ENCODE assay signal across 1 cellular context in the genomic region with DNA sequence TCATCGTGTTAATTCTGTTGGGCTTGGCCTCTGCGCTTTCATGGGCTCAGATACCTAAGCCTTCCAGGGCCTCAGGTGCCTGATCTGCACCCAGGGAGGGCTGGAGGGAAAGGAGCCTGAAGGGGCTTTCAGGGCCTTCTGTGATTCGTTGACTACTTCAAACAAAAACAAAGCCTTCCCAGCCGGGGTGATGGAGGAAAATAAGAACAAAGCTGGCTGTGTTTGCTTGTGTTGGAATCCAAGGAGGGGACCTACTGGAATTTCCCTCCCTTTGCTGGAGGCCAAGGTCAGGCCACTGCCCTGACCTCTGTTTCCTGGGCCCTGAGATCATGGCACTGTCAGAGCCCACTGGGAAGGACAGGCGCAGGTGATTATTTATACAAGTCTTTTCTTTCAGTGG.
TF ChIP-seq lines count a peak whose summit lies in the region.

No MANE protein-coding gene starts in this region.

TF ChIP-seq in HepG2, 621 proteins besides CTCF, POLR2A, EP300 and RAD21 (continued from another document and continues in another):
- TF ChIP-seq DZIP1 (CRISPR knock-in tag; IDR thresholded peaks at IDR 0.05), result no peak
- TF ChIP-seq PLRG1 (conservative IDR thresholded peaks at IDR 0.05), result no peak
- no peak for TF ChIP-seq ZNF883 (CRISPR knock-in tag; IDR thresholded peaks at IDR 0.05; ENCODE audit: not compliant biosample characterization)
- TF ChIP-seq ZBTB7A (CRISPR knock-in tag; IDR thresholded peaks at IDR 0.05), result no peak
- no peak for TF ChIP-seq ZNF564 (CRISPR knock-in tag; IDR thresholded peaks at IDR 0.05)
- TF ChIP-seq, protein P1, sequence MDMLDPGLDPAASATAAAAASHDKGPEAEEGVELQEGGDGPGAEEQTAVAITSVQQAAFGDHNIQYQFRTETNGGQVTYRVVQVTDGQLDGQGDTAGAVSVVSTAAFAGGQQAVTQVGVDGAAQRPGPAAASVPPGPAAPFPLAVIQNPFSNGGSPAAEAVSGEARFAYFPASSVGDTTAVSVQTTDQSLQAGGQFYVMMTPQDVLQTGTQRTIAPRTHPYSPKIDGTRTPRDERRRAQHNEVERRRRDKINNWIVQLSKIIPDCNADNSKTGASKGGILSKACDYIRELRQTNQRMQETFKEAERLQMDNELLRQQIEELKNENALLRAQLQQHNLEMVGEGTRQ (IDR thresholded peaks at IDR 0.05; ENCODE audit: low read depth, low read length), result no peak
- TF ChIP-seq, protein P1 (CRISPR knock-in tag; IDR thresholded peaks at IDR 0.05; ENCODE audit: borderline replicate concordance), result no peak
- TF ChIP-seq ZNF124 (CRISPR knock-in tag; IDR thresholded peaks at IDR 0.05), result peak; percentile 21; the same call in 1 of the 2 replicates
- TF ChIP-seq ZNF503 (CRISPR knock-in tag; IDR thresholded peaks at IDR 0.05), result peak; percentile 53; the same call in 1 of the 2 replicates
- TF ChIP-seq MIER3 (CRISPR knock-in tag; IDR thresholded peaks at IDR 0.05; ENCODE audit: borderline replicate concordance), result 0 out of 2 replicates have a peak, but pooled peaks have one; percentile 33
- TF ChIP-seq ZNF773 (CRISPR knock-in tag; IDR thresholded peaks at IDR 0.05; ENCODE audit: borderline replicate concordance), result no peak
- TF ChIP-seq ZBTB42 (CRISPR knock-in tag; IDR thresholded peaks at IDR 0.05), result no peak
- TF ChIP-seq, protein P2, sequence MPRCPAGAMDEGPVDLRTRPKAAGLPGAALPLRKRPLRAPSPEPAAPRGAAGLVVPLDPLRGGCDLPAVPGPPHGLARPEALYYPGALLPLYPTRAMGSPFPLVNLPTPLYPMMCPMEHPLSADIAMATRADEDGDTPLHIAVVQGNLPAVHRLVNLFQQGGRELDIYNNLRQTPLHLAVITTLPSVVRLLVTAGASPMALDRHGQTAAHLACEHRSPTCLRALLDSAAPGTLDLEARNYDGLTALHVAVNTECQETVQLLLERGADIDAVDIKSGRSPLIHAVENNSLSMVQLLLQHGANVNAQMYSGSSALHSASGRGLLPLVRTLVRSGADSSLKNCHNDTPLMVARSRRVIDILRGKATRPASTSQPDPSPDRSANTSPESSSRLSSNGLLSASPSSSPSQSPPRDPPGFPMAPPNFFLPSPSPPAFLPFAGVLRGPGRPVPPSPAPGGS (CRISPR knock-in tag; IDR thresholded peaks at IDR 0.05), result no peak
- TF ChIP-seq ZMYM4 (CRISPR knock-in tag; IDR thresholded peaks at IDR 0.05), result no peak
- TF ChIP-seq ZNF572 (CRISPR knock-in tag; IDR thresholded peaks at IDR 0.05), result no peak
- no peak for TF ChIP-seq ZNF136 (CRISPR knock-in tag; IDR thresholded peaks at IDR 0.05; ENCODE audit: low read depth)
- no peak for TF ChIP-seq ZNF326 (CRISPR knock-in tag; IDR thresholded peaks at IDR 0.05; ENCODE audit: borderline replicate concordance)
- peak; percentile 62; the same call in 1 of the 2 replicates for TF ChIP-seq ISL2 (CRISPR knock-in tag; IDR thresholded peaks at IDR 0.05)
- TF ChIP-seq TOE1 (CRISPR knock-in tag; IDR thresholded peaks at IDR 0.05), result no peak
- TF ChIP-seq PLSCR1 (CRISPR knock-in tag; IDR thresholded peaks at IDR 0.05; ENCODE audit: borderline replicate concordance), result no peak
- no peak for TF ChIP-seq ZNF234 (CRISPR knock-in tag; conservative IDR thresholded peaks at IDR 0.05)
- no peak for TF ChIP-seq ELK4 (CRISPR knock-in tag; IDR thresholded peaks at IDR 0.05; ENCODE audit: borderline replicate concordance)
- TF ChIP-seq SP5 (CRISPR knock-in tag; IDR thresholded peaks at IDR 0.05; ENCODE audit: borderline replicate concordance, low read depth), result peak; percentile 64; the same call in 1 of the 2 replicates
- no peak for TF ChIP-seq RFX5 (IDR thresholded peaks at IDR 0.05; ENCODE audit: low read depth, low read length)
- TF ChIP-seq TFDP1 (CRISPR knock-in tag; IDR thresholded peaks at IDR 0.05; ENCODE audit: borderline replicate concordance), result peak; percentile 27; the same call in 1 of the 2 replicates
- TF ChIP-seq ZNF383 (CRISPR knock-in tag; IDR thresholded peaks at IDR 0.05; ENCODE audit: borderline replicate concordance), result no peak
- TF ChIP-seq THAP11 (CRISPR knock-in tag; IDR thresholded peaks at IDR 0.05), result 0 out of 2 replicates have a peak, but pooled peaks have one; percentile 24
- no peak for TF ChIP-seq KAT7 (CRISPR knock-in tag; IDR thresholded peaks at IDR 0.05; ENCODE audit: borderline replicate concordance)
- no peak for TF ChIP-seq CSRNP1 (CRISPR knock-in tag; IDR thresholded peaks at IDR 0.05)
- no peak for TF ChIP-seq EED (CRISPR knock-in tag; IDR thresholded peaks at IDR 0.05)
- TF ChIP-seq ZNF431 (CRISPR knock-in tag; IDR thresholded peaks at IDR 0.05; ENCODE audit: borderline replicate concordance, low read depth), result no peak
- TF ChIP-seq TBL1XR1 (IDR thresholded peaks at IDR 0.05; ENCODE audit: borderline replicate concordance, low read length, partially characterized antibody), result peak; percentile 79
- peak; percentile 91 for TF ChIP-seq NCOA2 (CRISPR knock-in tag; IDR thresholded peaks at IDR 0.05)
- no peak for TF ChIP-seq ATF6 (CRISPR knock-in tag; conservative IDR thresholded peaks at IDR 0.05)
- TF ChIP-seq NCOR1 (IDR thresholded peaks at IDR 0.05; ENCODE audit: borderline replicate concordance, low read length), result peak; percentile 69; the same call in 1 of the 2 replicates
- no peak for TF ChIP-seq ZNF841 (CRISPR knock-in tag; IDR thresholded peaks at IDR 0.05; ENCODE audit: borderline replicate concordance)
- no peak for TF ChIP-seq ZNF20 (CRISPR knock-in tag; IDR thresholded peaks at IDR 0.05)
- no peak for TF ChIP-seq FUBP1 (CRISPR knock-in tag; IDR thresholded peaks at IDR 0.05; ENCODE audit: borderline replicate concordance)
- TF ChIP-seq HOMEZ (CRISPR knock-in tag; IDR thresholded peaks at IDR 0.05; ENCODE audit: low read depth), result no peak
- TF ChIP-seq ZNF468 (CRISPR knock-in tag; IDR thresholded peaks at IDR 0.05), result no peak
- no peak for TF ChIP-seq KLF9 (CRISPR knock-in tag; IDR thresholded peaks at IDR 0.05; ENCODE audit: low read depth)
- no peak for TF ChIP-seq ZSCAN20 (CRISPR knock-in tag; IDR thresholded peaks at IDR 0.05; ENCODE audit: borderline replicate concordance)
